In the genomic region with DNA sequence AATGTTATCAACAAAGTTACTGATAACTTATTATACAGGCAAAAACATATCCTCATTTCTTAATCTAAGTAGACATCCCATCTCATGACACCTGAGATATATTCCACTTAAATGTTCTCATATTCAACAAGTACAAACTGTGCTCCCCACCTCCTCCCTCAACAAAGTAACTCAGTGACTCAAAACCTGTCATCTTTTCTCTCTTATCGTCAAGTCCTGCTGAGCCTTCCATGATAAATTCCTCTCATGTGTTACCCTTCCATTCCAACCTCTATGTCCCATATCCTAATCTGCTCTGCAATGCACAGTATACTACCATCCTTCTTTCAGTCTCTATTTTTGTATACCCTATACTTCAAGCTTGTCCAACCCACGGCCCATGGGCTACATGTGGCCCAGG, we compare ENCODE assay signal across 1 cellular context.
TF ChIP-seq lines count a peak whose summit lies in the region.

No MANE protein-coding gene starts in this region.

TF ChIP-seq in GM23338, 12 proteins besides CTCF, POLR2A, EP300 and RAD21 (continued from another document):
- TF ChIP-seq ZNF331 (CRISPR knock-in tag; IDR thresholded peaks at IDR 0.05; ENCODE audit: low read depth) (no peak), EZH2phosphoT487 (IDR thresholded peaks at IDR 0.05; ENCODE audit: unreplicated experiment) (no peak), STAT1 (IDR thresholded peaks at IDR 0.05; ENCODE audit: unreplicated experiment) (no peak), NANOG (IDR thresholded peaks at IDR 0.05; ENCODE audit: borderline replicate concordance) (no peak), ZNF114 (CRISPR knock-in tag; IDR thresholded peaks at IDR 0.05) (no peak), POLR2AphosphoS5 (IDR thresholded peaks at IDR 0.05; ENCODE audit: low read depth) (no peak), EZH2 (IDR thresholded peaks at IDR 0.05; ENCODE audit: low read depth, unreplicated experiment) (no peak)
- TF ChIP-seq, protein P1, sequence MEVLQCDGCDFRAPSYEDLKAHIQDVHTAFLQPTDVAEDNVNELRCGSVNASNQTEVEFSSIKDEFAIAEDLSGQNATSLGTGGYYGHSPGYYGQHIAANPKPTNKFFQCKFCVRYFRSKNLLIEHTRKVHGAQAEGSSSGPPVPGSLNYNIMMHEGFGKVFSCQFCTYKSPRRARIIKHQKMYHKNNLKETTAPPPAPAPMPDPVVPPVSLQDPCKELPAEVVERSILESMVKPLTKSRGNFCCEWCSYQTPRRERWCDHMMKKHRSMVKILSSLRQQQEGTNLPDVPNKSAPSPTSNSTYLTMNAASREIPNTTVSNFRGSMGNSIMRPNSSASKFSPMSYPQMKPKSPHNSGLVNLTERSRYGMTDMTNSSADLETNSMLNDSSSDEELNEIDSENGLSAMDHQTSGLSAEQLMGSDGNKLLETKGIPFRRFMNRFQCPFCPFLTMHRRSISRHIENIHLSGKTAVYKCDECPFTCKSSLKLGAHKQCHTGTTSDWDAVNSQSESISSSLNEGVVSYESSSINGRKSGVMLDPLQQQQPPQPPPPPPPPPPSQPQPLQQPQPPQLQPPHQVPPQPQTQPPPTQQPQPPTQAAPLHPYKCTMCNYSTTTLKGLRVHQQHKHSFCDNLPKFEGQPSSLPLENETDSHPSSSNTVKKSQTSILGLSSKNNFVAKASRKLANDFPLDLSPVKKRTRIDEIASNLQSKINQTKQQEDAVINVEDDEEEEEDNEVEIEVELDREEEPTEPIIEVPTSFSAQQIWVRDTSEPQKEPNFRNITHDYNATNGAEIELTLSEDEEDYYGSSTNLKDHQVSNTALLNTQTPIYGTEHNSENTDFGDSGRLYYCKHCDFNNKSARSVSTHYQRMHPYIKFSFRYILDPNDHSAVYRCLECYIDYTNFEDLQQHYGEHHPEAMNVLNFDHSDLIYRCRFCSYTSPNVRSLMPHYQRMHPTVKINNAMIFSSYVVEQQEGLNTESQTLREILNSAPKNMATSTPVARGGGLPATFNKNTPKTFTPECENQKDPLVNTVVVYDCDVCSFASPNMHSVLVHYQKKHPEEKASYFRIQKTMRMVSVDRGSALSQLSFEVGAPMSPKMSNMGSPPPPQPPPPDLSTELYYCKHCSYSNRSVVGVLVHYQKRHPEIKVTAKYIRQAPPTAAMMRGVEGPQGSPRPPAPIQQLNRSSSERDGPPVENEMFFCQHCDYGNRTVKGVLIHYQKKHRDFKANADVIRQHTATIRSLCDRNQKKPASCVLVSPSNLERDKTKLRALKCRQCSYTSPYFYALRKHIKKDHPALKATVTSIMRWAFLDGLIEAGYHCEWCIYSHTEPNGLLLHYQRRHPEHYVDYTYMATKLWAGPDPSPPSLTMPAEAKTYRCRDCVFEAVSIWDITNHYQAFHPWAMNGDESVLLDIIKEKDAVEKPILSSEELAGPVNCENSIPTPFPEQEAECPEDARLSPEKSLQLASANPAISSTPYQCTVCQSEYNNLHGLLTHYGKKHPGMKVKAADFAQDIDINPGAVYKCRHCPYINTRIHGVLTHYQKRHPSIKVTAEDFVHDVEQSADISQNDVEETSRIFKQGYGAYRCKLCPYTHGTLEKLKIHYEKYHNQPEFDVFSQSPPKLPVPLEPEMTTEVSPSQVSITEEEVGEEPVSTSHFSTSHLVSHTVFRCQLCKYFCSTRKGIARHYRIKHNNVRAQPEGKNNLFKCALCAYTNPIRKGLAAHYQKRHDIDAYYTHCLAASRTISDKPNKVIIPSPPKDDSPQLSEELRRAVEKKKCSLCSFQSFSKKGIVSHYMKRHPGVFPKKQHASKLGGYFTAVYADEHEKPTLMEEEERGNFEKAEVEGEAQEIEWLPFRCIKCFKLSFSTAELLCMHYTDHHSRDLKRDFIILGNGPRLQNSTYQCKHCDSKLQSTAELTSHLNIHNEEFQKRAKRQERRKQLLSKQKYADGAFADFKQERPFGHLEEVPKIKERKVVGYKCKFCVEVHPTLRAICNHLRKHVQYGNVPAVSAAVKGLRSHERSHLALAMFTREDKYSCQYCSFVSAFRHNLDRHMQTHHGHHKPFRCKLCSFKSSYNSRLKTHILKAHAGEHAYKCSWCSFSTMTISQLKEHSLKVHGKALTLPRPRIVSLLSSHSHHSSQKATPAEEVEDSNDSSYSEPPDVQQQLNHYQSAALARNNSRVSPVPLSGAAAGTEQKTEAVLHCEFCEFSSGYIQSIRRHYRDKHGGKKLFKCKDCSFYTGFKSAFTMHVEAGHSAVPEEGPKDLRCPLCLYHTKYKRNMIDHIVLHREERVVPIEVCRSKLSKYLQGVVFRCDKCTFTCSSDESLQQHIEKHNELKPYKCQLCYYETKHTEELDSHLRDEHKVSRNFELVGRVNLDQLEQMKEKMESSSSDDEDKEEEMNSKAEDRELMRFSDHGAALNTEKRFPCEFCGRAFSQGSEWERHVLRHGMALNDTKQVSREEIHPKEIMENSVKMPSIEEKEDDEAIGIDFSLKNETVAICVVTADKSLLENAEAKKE (CRISPR knock-in tag; IDR thresholded peaks at IDR 0.05), result no peak
- TF ChIP-seq, protein P2, sequence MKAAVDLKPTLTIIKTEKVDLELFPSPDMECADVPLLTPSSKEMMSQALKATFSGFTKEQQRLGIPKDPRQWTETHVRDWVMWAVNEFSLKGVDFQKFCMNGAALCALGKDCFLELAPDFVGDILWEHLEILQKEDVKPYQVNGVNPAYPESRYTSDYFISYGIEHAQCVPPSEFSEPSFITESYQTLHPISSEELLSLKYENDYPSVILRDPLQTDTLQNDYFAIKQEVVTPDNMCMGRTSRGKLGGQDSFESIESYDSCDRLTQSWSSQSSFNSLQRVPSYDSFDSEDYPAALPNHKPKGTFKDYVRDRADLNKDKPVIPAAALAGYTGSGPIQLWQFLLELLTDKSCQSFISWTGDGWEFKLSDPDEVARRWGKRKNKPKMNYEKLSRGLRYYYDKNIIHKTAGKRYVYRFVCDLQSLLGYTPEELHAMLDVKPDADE (IDR thresholded peaks at IDR 0.05), result no peak
